8 cellular contexts compared by ENCODE assay signal in the genomic region with DNA sequence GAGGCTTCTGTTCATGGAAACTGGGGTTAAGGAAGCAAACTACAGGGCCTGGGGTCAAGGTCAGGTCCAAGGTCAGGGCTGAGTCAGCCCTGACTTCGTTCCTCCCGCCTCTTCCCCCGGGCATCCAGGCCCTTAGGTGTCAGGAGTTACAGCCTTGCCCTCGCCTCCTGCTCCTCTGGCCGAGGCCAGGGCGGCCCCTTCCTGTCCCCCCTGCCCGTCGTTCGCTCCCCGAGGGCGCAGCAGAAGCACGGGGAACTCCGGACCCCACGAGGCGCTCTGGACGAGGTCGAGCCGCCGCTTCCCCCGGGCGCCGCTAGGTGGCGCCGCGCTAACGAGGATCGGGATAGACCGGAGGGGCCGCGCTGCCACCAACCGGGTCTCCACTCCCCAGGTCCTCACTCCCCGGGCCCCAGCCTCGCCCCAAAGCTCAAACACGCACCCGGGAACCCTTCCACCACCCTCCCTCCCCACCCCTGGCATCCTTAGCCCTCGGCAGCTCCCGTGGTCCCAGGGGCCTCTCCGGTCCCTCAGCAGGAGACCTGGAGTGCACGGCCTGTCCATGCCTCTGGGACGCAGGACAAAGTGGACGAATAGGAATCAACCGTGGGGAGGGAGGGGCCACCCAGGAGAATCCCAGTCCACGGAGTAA. TPM values are rescaled to one million over a fixed set of nuclear protein-coding genes. Genes with fewer than 3 reads are reported as not detected.
DNase-seq lines count a peak whose midpoint lies in the region; ATAC-seq, FAIRE-seq and TF ChIP-seq lines count a peak whose summit lies in the region.

No MANE protein-coding gene starts in this region.

- H3K36me3 Mint-ChIP-seq in T-helper 17 cell (ENCODE audit: low read depth) = no peaks in the 10 kb centered on the region

- H3K27ac ChIP-seq in gastrocnemius medialis = no peak overlapping the region

- no peaks in the 10 kb centered on the region for H3K27me3 ChIP-seq in gastrocnemius medialis

- H3K9me3 ChIP-seq in T-helper 17 cell (ENCODE audit: control insufficient read depth, low read length, poor library complexity, severe bottlenecking) = no peaks in the 10 kb centered on the region
- no peaks in the 10 kb centered on the region for H3K9me3 ChIP-seq in gastrocnemius medialis

- H3K4me3 Mint-ChIP-seq in T-helper 17 cell = no peak overlapping the region

- TF ChIP-seq POLR2A in gastrocnemius medialis (IDR thresholded peaks at IDR 0.05) = no peak

- intact Hi-C loops in gastrocnemius medialis (cut with DNase I; ENCODE audit: low total_unique reads) = loop anchor here (1.0 to 10.0 kb wide), 4 partner anchors 86 to 548 kb away; no protein-coding TSS in a partner anchor

- peaks cover 3% of the 10 kb centered on the region for H3K4me1 Mint-ChIP-seq in T-helper 17 cell

- peak; percentile 94 for ATAC-seq in T-helper 17 cell
- peak; percentile 80 to 82 for ATAC-seq in gastrocnemius medialis
- no peak for ATAC-seq in GM21390 (IDR thresholded peaks at IDR 0.05; ENCODE audit: unreplicated experiment)

- peaks cover 5 to 6% of the 10 kb centered on the region in 2 donors for H3K4me1 ChIP-seq in gastrocnemius medialis

- peak; percentile 57 for DNase-seq in Ammon's horn (ENCODE audit: low spot score)
- peak; percentile 84 for DNase-seq in GM19239 (ENCODE audit: insufficient read length, low spot score)
- DNase-seq in LoVo (ENCODE audit: low spot score) = peak; percentile 77
- peak; percentile 61 to 82 (median 69) for DNase-seq in T-helper 17 cell
- DNase-seq in amygdala (lab: John Stamatoyannopoulos, UW) = peak in 43 of 56 donors; percentile 2 to 81 (median 29)
- peak; percentile 81 for DNase-seq in hepatic stellate cell (ENCODE audit: low spot score)
- DNase-seq in gastrocnemius medialis = peak; percentile 40 to 60

- TF ChIP-seq CTCF in gastrocnemius medialis (IDR thresholded peaks at IDR 0.05 in 4 of 5, conservative IDR thresholded peaks at IDR 0.05 in 1 of 5) = peak; percentile 90 to 98 (median 96)

- peak overlapping the region; percentile 23 to 37 (median 28) for H3K4me3 ChIP-seq in gastrocnemius medialis

- peak; percentile 88 for FAIRE-seq in GM19239 (lab: Jason Lieb, UNC)

- H3K27me3 Mint-ChIP-seq in T-helper 17 cell = peaks cover 16% of the 10 kb centered on the region

- in situ Hi-C loops in gastrocnemius medialis (cut with MboI; ENCODE audit: low sequenced_read_pairs in 4 of 4) = loop anchor here (10.0 to 25.0 kb wide), 4 partner anchors 124 to 586 kb away; partner anchors contain the start of gene CUX1 (in 2 of the 4)

- no peaks in the 10 kb centered on the region for H3K36me3 ChIP-seq in gastrocnemius medialis

- no peak overlapping the region for H3K27ac Mint-ChIP-seq in T-helper 17 cell

RNA-seq across cellular contexts. Expression of gene MYL10, which starts 59.2 kb away (rescaled TPM):
- not detected for total RNA-seq in T-helper 17 cell
- 1 to 10 TPM in 1 of 4 donors, not detected in 3; 6.3 TPM for total RNA-seq in gastrocnemius medialis

Comparison
In these comparisons a context has a peak if more than half of its experiments do, and no peak if none do; other contexts are left out.
1. DNase-seq: peak in every context shown above with its lines; median percentile 84 in GM19239; 81 in hepatic stellate cell; 77 in LoVo; 69 in T-helper 17 cell; 57 in Ammon's horn; 50 in gastrocnemius medialis; 29 in amygdala.